ENCODE assay signal across 9 cellular contexts in the genomic region with DNA sequence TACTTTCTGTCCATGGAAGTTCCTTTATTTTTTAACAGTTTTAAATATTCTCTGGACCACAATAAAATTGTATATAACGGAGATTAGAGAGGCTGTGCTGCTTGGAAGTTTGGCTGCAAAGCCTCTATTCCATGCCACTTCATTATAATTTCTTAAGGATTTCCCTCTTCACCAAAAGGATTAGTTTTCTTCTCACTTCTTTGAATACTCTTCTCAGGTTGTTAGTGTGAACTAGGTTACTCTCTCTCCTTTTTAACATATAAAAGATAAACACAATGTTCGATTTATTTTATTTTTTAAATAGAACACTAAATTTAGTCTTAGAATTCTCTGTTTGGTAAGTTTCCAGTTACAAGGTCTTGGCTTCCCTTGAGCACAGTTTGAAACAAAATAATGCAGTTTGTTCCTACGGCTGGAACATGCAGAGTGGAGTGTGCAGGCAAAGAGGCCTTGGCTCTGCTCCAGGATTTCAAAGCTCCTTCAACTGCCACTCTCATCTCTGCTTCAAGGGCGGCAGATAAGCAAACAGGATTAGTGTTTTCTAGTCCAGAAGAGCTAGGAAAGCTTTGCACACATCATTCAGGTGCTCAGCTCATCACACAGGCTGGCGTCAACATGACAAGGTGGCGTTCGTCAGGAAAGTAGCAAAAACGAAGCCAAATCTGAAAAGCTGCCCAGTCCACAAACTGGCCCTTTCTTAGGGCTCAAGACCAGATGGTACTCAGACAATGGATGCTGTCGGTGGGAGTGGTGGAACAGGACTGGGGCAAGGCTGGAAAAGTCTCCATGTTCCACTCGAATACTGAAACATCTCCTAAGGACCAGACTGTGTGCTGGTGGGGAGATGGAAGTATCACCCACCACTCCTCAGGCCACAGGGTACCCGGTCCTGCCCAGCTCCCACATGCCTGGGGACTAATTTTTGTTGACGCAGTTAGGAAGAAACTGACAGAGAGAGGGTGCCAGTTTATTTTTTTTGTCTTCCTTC.
DNase-seq lines count a peak whose midpoint lies in the region; ATAC-seq and TF ChIP-seq lines count a peak whose summit lies in the region.
"Had no signal": no experiment of that assay in that cellular context is flagged by ENCODE, and none has a peak within 500 bp of the region (broad histone marks: within the 10 kb centered on the region; RNA-seq: fewer than 3 reads in every experiment).

No MANE protein-coding gene starts in this region.

- TF ChIP-seq CTCF in ovary (IDR thresholded peaks at IDR 0.05): no peak
- TF ChIP-seq CTCF in CD4-positive, alpha-beta T cell (IDR thresholded peaks at IDR 0.05): no peak

- CTCF ChIA-PET in CD4-positive, alpha-beta T cell (lab: Charles Lee): interaction anchor here (0.6 kb wide), 1 partner anchor 1715 kb away, joined by 3 read pairs; no protein-coding TSS in a partner anchor

- no peak overlapping the region for H3K4me3 Mint-ChIP-seq in CD4-positive, alpha-beta T cell
- H3K4me3 Mint-ChIP-seq: T-helper 1 cell treated with Interleukin-12 subunit alpha and Interleukin-12 subunit beta and Interleukin-4 antibody, amounts not matched to agents 30 μg/mL and 1 μg/mL, for 36 hours had no signal

- 23 to 34% (median 23%) methylated on average over 12 of the region's 12 CpGs for WGBS in ovary, 3 donors

- no peak for TF ChIP-seq POLR2A in ovary (IDR thresholded peaks at IDR 0.05)

- no peaks in the 10 kb centered on the region for H3K36me3 ChIP-seq in ovary

- POLR2A ChIA-PET in CD4-positive, alpha-beta T cell (lab: Charles Lee): no interaction called here

- TF ChIP-seq EP300 in ovary (IDR thresholded peaks at IDR 0.05): no peak

- no peak overlapping the region for H3K27ac ChIP-seq in ovary
- H3K27ac ChIP-seq in CD4-positive, alpha-beta T cell (ENCODE audit: low read depth, low read length): no peak overlapping the region

- no peaks in the 10 kb centered on the region for H3K9me3 ChIP-seq in ovary
- H3K9me3 ChIP-seq in CD4-positive, alpha-beta T cell (ENCODE audit: control insufficient read depth, low read length): no peaks in the 10 kb centered on the region

- no peak overlapping the region for H3K27ac Mint-ChIP-seq in CD4-positive, alpha-beta T cell
- H3K27ac Mint-ChIP-seq: T-helper 1 cell treated with Interleukin-12 subunit alpha and Interleukin-12 subunit beta and Interleukin-4 antibody, amounts not matched to agents 30 μg/mL and 1 μg/mL, for 36 hours had no signal

- peaks cover 3% of the 10 kb centered on the region for H3K9me3 Mint-ChIP-seq in CD4-positive, alpha-beta T cell
- H3K9me3 Mint-ChIP-seq: T-helper 1 cell treated with Interleukin-12 subunit alpha and Interleukin-12 subunit beta and Interleukin-4 antibody, amounts not matched to agents 30 μg/mL and 1 μg/mL, for 36 hours had no signal

- peaks cover 33% of the 10 kb centered on the region for H3K4me1 Mint-ChIP-seq in CD4-positive, alpha-beta T cell (ENCODE audit: low read depth)

- intact Hi-C loops in ovary (cut with DNase I): no loop called here
- intact Hi-C loops in CD4-positive, alpha-beta T cell (cut with DNase I, micrococcal nuclease): loop anchor here in 1 of 2 experiments (5.0 kb wide), 1 partner anchor 50 kb away; no protein-coding TSS in a partner anchor

- DNase-seq in EH (ENCODE audit: low read depth) (peak; percentile 6), NCI-H345 (lab: John Stamatoyannopoulos, UW) (peak; percentile 96), cerebellar nuclear complex (lab: John Stamatoyannopoulos, UW) (peak; percentile 21 to 46), ovary (peak; percentile 62 to 70 (median 67)), AG08395 (ENCODE audit: low spot score) (no peak), H4 (ENCODE audit: low spot score) (no peak)
- no peak for DNase-seq in CD4-positive, alpha-beta T cell

- H3K27me3 ChIP-seq in ovary: no peaks in the 10 kb centered on the region
- H3K27me3 ChIP-seq in CD4-positive, alpha-beta T cell (ENCODE audit: control insufficient read depth, insufficient read depth, low read length): no peaks in the 10 kb centered on the region

- H3K4me3 ChIP-seq in ovary: no peak overlapping the region

- H3K27me3 Mint-ChIP-seq in CD4-positive, alpha-beta T cell: no peaks in the 10 kb centered on the region

- peaks cover 10% of the 10 kb centered on the region for H3K4me1 ChIP-seq in ovary (ENCODE audit: insufficient read depth)

- no peak for ATAC-seq in CD4-positive, alpha-beta T cell (ENCODE audit: poor library complexity)
- ATAC-seq in HG03039 (IDR thresholded peaks at IDR 0.05; ENCODE audit: unreplicated experiment): no peak

- peaks cover 27% of the 10 kb centered on the region for H3K36me3 Mint-ChIP-seq in CD4-positive, alpha-beta T cell (ENCODE audit: low read depth)

Comparison
In these comparisons a context has a peak if more than half of its experiments do, and no peak if none do; other contexts are left out.
1. DNase-seq: peak in EH (single experiment), NCI-H345 (single experiment), cerebellar nuclear complex (2 of 2) and ovary (5 of 5); none in CD4-positive, alpha-beta T cell (0 of 10), AG08395 (single experiment) and H4 (single experiment).